37 cellular contexts compared by ENCODE assay signal in genomic region chr20:8700756-8701155, GRCh38.
DNase-seq lines count a peak whose midpoint lies in the region; ATAC-seq, FAIRE-seq and TF ChIP-seq lines count a peak whose summit lies in the region.
"Had no signal": no experiment of that assay in that cellular context is flagged by ENCODE, and none has a peak within 500 bp of the region (broad histone marks: within the 10 kb centered on the region; RNA-seq: fewer than 3 reads in every experiment).

No MANE protein-coding gene starts in this region.

- no peak overlapping the region for H3K4me3 Mint-ChIP-seq in activated CD4-positive, alpha-beta T cell treated with anti-CD3 and anti-CD28 coated beads for 36 hours
- H3K4me3 Mint-ChIP-seq: B cell; CD14-positive monocyte; CD4-positive, alpha-beta memory T cell; CD4-positive, alpha-beta T cell; CD4-positive, CD25-positive, alpha-beta regulatory T cell; CD8-positive, alpha-beta memory T cell; CD8-positive, alpha-beta T cell had no signal

- H3K4me1 ChIP-seq in Peyer's patch = no peaks in the 10 kb centered on the region
- H3K4me1 ChIP-seq: A549; BE2C; BLaER1; BLaER1 treated with 17β-estradiol and CSF1 and Interleukin-3, amounts not matched to agents 10 nM and 100 nM; Caco-2 had no signal

- H3K27me3 ChIP-seq in Peyer's patch = no peaks in the 10 kb centered on the region
- H3K27me3 ChIP-seq: BE2C; BLaER1; BLaER1 treated with 17β-estradiol and CSF1 and Interleukin-3, amounts not matched to agents 10 nM and 100 nM had no signal

- no peaks in the 10 kb centered on the region for H3K36me3 Mint-ChIP-seq in activated CD4-positive, alpha-beta T cell treated with anti-CD3 and anti-CD28 coated beads for 36 hours (ENCODE audit: low read depth)
- H3K36me3 Mint-ChIP-seq: CD4-positive, CD25-positive, alpha-beta regulatory T cell; CD8-positive, alpha-beta T cell had no signal

- H3K27ac ChIP-seq in caudate nucleus (ENCODE audit: low read depth, low read length) (peak overlapping the region; percentile 24), Peyer's patch (no peak overlapping the region)
- H3K27ac ChIP-seq: 22Rv1; A549; BLaER1; BLaER1 treated with 17β-estradiol and CSF1 and Interleukin-3, amounts not matched to agents 10 nM and 100 nM; C4-2B had no signal

- DNase-seq in HTR-8/SVneo (ENCODE audit: insufficient read length, low spot score) (no peak), caudate nucleus (lab: John Stamatoyannopoulos, UW) (peak in 23 of 61 donors; percentile 1 to 84 (median 22)), putamen (ENCODE audit: low spot score) (peak; percentile 69), urothelium cell line (ENCODE audit: low spot score) (no peak), Peyer's patch (no peak), DMS53 treated with DMSO at 0.1 percent for 48 hours (lab: John Stamatoyannopoulos, UW; ENCODE audit: unreplicated experiment) (no peak)
- no peak for DNase-seq in activated CD4-positive, alpha-beta T cell treated with anti-CD3 and anti-CD28 coated beads for 36 hours
- DNase-seq: 8988T; ACHN; AML-193; BE2C; C1 segment of cervical spinal cord; Caco-2; Calu3; CD4-positive, alpha-beta memory T cell; CD4-positive, alpha-beta T cell; CD4-positive, CD25-positive, alpha-beta regulatory T cell; CD8-positive, alpha-beta memory T cell; CD8-positive, alpha-beta T cell; COR-L47; DMS 273 treated with DMSO at 0.1 percent for 48 hours; DMS153; DMS53; DMS79; DMS79 treated with DMSO at 0.1 percent for 48 hours; DND-41; EL had no signal

- intact Hi-C loops in activated CD4-positive, alpha-beta T cell treated with anti-CD3 and anti-CD28 coated beads for 36 hours (cut with DNase I, micrococcal nuclease) = no loop called here

- FAIRE-seq in HTR-8/SVneo (lab: Jason Lieb, UNC) (peak; percentile 9), urothelium cell line (lab: Jason Lieb, UNC) (peak; percentile 40)
- FAIRE-seq: A204.1, A549, D721Med had no signal

- peaks cover 2% of the 10 kb centered on the region for H3K9me3 Mint-ChIP-seq in activated CD4-positive, alpha-beta T cell treated with anti-CD3 and anti-CD28 coated beads for 36 hours (ENCODE audit: low read depth)
- H3K9me3 Mint-ChIP-seq: CD4-positive, alpha-beta memory T cell; CD4-positive, alpha-beta T cell; CD8-positive, alpha-beta memory T cell; CD8-positive, alpha-beta T cell had no signal

- no peaks in the 10 kb centered on the region for H3K36me3 ChIP-seq in Peyer's patch
- H3K36me3 ChIP-seq: BE2C had no signal

- no peak for TF ChIP-seq CTCF in Peyer's patch (IDR thresholded peaks at IDR 0.05)

- TF ChIP-seq POLR2A in Peyer's patch (IDR thresholded peaks at IDR 0.05) = no peak

- no peaks in the 10 kb centered on the region for H3K4me1 Mint-ChIP-seq in activated CD4-positive, alpha-beta T cell treated with anti-CD3 and anti-CD28 coated beads for 36 hours
- H3K4me1 Mint-ChIP-seq: B cell; CD14-positive monocyte; CD4-positive, alpha-beta memory T cell; CD4-positive, CD25-positive, alpha-beta regulatory T cell; CD8-positive, alpha-beta memory T cell had no signal

- no peak for ATAC-seq in HG03442 (IDR thresholded peaks at IDR 0.05; ENCODE audit: unreplicated experiment)
- ATAC-seq in activated CD4-positive, alpha-beta T cell treated with anti-CD3 and anti-CD28 coated beads for 36 hours = no peak
- ATAC-seq: CD8-positive, alpha-beta T cell had no signal

- no peaks in the 10 kb centered on the region for H3K27me3 Mint-ChIP-seq in activated CD4-positive, alpha-beta T cell treated with anti-CD3 and anti-CD28 coated beads for 36 hours
- H3K27me3 Mint-ChIP-seq: B cell; CD4-positive, alpha-beta memory T cell; CD4-positive, alpha-beta T cell; CD4-positive, CD25-positive, alpha-beta regulatory T cell had no signal

- no peak overlapping the region for H3K27ac Mint-ChIP-seq in activated CD4-positive, alpha-beta T cell treated with anti-CD3 and anti-CD28 coated beads for 36 hours
- H3K27ac Mint-ChIP-seq: B cell; CD4-positive, alpha-beta T cell; CD4-positive, CD25-positive, alpha-beta regulatory T cell; CD8-positive, alpha-beta memory T cell; CD8-positive, alpha-beta T cell had no signal

- POLR2A ChIA-PET in activated CD4-positive, alpha-beta T cell treated with anti-CD3 and anti-CD28 coated beads for 36 hours (lab: Charles Lee) = no interaction called here

- CTCF ChIA-PET in activated CD4-positive, alpha-beta T cell treated with anti-CD3 and anti-CD28 coated beads for 36 hours (lab: Charles Lee) = interaction anchor here (0.8 kb wide), 1 partner anchor 21 kb away, joined by 4 read pairs; no protein-coding TSS in a partner anchor

- no peak overlapping the region for H3K4me3 ChIP-seq in Peyer's patch
- H3K4me3 ChIP-seq: A549; BLaER1; BLaER1 treated with 17β-estradiol and CSF1 and Interleukin-3, amounts not matched to agents 10 nM and 100 nM had no signal

- no peaks in the 10 kb centered on the region for H3K9me3 ChIP-seq in Peyer's patch
- H3K9me3 ChIP-seq: A549; BE2C; BLaER1; BLaER1 treated with 17β-estradiol and CSF1 and Interleukin-3, amounts not matched to agents 10 nM and 100 nM; Caco-2 had no signal
